28 cellular contexts compared by ENCODE assay signal in the genomic region with DNA sequence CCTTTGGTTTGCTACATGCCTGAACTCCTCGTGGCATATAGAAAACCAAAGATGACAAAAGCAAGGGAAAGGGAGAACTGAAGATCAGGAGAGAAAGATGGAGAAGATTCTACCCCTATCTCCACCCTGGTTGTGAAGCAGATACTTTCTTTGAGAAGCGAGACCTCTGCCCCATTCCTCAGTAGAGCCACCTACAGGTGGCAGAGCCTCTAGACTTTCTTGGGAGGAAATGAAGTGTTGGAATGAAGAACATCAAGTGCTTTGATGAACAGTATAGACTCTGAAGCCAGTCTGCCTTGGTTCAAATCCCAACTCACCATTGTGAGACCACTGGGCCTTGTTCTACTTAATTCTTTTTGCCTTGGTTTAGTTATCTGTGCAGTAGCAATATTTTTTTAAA.
A peak's percentile ranks its signal among the peaks of the same experiment; 100 is the strongest.
DNase-seq lines count a peak whose midpoint lies in the region; ATAC-seq and TF ChIP-seq lines count a peak whose summit lies in the region.
"Had no signal": no experiment of that assay in that cellular context is flagged by ENCODE, and none has a peak within 500 bp of the region (broad histone marks: within the 10 kb centered on the region; RNA-seq: fewer than 3 reads in every experiment).

No MANE protein-coding gene starts in this region.

- H3K4me3 ChIP-seq in fibroblast of villous mesenchyme (ENCODE audit: low read depth, low read length) (no peak overlapping the region), ovary (no peak overlapping the region), BE2C (ENCODE audit: low read depth, low read length) (no peak overlapping the region)
- H3K4me3 ChIP-seq: esophagus muscularis mucosa, lower lobe of right lung, psoas muscle, sigmoid colon, thyroid gland, uterus had no signal

- H3K4me1 Mint-ChIP-seq in activated T-helper 1 cell treated with anti-CD3 and anti-CD28 coated beads, Interleukin-12 subunit alpha, Interleukin-12 subunit beta, Interleukin-2, Interleukin-4 antibody, amounts not matched to agents 30 ng/mL and 10 ng/mL and 1 ng/mL, durations not matched to agents 14 hours and 24 hours and 36 hours (ENCODE audit: low read depth) = no peaks in the 10 kb centered on the region
- H3K4me1 Mint-ChIP-seq: activated naive CD8-positive, alpha-beta T cell treated with anti-CD3 and anti-CD28 coated beads, Interleukin-2, amount 50 U/mL, for 24 hours; natural killer cell had no signal

- H3K36me3 ChIP-seq in ovary (no peaks in the 10 kb centered on the region), BE2C (no peaks in the 10 kb centered on the region)
- H3K36me3 ChIP-seq: esophagus muscularis mucosa, lower lobe of right lung, sigmoid colon, thyroid gland, uterus had no signal

- intact Hi-C loops in ovary (cut with DNase I) = no loop called here
- intact Hi-C loops in activated T-helper 1 cell treated with anti-CD3 and anti-CD28 coated beads, Interleukin-12 subunit alpha, Interleukin-12 subunit beta, Interleukin-2, Interleukin-4 antibody, amounts not matched to agents 30 ng/mL and 10 ng/mL and 1 ng/mL, durations not matched to agents 14 hours and 24 hours and 36 hours (cut with micrococcal nuclease) = no loop called here

- H3K27me3 ChIP-seq in ovary (no peaks in the 10 kb centered on the region), BE2C (no peaks in the 10 kb centered on the region)
- H3K27me3 ChIP-seq: esophagus muscularis mucosa, sigmoid colon, thyroid gland, uterus had no signal

- WGBS in ovary, 3 donors = 92 to 95% (median 94%) methylated on average over 2 of the region's 2 CpGs

- no peaks in the 10 kb centered on the region for H3K36me3 Mint-ChIP-seq in activated T-helper 1 cell treated with anti-CD3 and anti-CD28 coated beads, Interleukin-12 subunit alpha, Interleukin-12 subunit beta, Interleukin-2, Interleukin-4 antibody, amounts not matched to agents 30 ng/mL and 10 ng/mL and 1 ng/mL, durations not matched to agents 14 hours and 24 hours and 36 hours (ENCODE audit: low read depth)
- H3K36me3 Mint-ChIP-seq: natural killer cell had no signal

- H3K27ac ChIP-seq in ovary = no peak overlapping the region
- H3K27ac ChIP-seq: esophagus muscularis mucosa, lower lobe of right lung, psoas muscle, sigmoid colon, thyroid gland, uterus had no signal

- H3K27me3 Mint-ChIP-seq in activated T-helper 1 cell treated with anti-CD3 and anti-CD28 coated beads, Interleukin-12 subunit alpha, Interleukin-12 subunit beta, Interleukin-2, Interleukin-4 antibody, amounts not matched to agents 30 ng/mL and 10 ng/mL and 1 ng/mL, durations not matched to agents 14 hours and 24 hours and 36 hours (ENCODE audit: insufficient read depth) = no peaks in the 10 kb centered on the region
- H3K27me3 Mint-ChIP-seq: activated naive CD8-positive, alpha-beta T cell treated with anti-CD3 and anti-CD28 coated beads, Interleukin-2, amount 50 U/mL, for 24 hours had no signal

- DNase-seq in ELR (ENCODE audit: low read depth) = peak; percentile 6
- DNase-seq in SK-MEL-5 (ENCODE audit: low read depth, low spot score) = peak; percentile 22
- DNase-seq in fibroblast of villous mesenchyme (ENCODE audit: low read depth) = no peak
- DNase-seq in ovary = no peak
- no peak for DNase-seq in activated T-helper 1 cell treated with anti-CD3 and anti-CD28 coated beads, Interleukin-12 subunit alpha, Interleukin-12 subunit beta, Interleukin-2, Interleukin-4 antibody, amounts not matched to agents 30 ng/mL and 10 ng/mL and 1 ng/mL, durations not matched to agents 14 hours and 24 hours and 36 hours (ENCODE audit: low spot score)
- DNase-seq in BE2C = no peak
- DNase-seq: ACHN; activated naive CD8-positive, alpha-beta T cell treated with anti-CD3 and anti-CD28 coated beads, Interleukin-2, amount 50 U/mL, for 24 hours; activated T-cell treated with anti-CD3 and anti-CD28 coated beads, Interleukin-2, amount 50 U/mL, for 4 hours; central memory CD4-positive, alpha-beta T cell; dermis blood vessel endothelial cell; KG1; lower lobe of right lung; natural killer cell; NCI-H1417 treated with DMSO at 0.1 percent for 48 hours; NCI-H2081; NCI-H226; NCI-H69; occipital lobe; psoas muscle; sigmoid colon; stimulated activated CD4-positive, alpha-beta T cell treated with anti-CD3 and anti-CD28 coated beads, Interleukin-4, amount 100 ng/mL, for 1 hour; T1000; thyroid gland; uterus had no signal

- in situ Hi-C loops in SK-MEL-5 (cut with HindIII; ENCODE audit: low pct_unique_long_range_greater_than_20kb, low sequenced_read_pairs) = no loop called here

- TF ChIP-seq POLR2A in ovary (IDR thresholded peaks at IDR 0.05) = no peak

- no peaks in the 10 kb centered on the region for H3K9me3 Mint-ChIP-seq in activated T-helper 1 cell treated with anti-CD3 and anti-CD28 coated beads, Interleukin-12 subunit alpha, Interleukin-12 subunit beta, Interleukin-2, Interleukin-4 antibody, amounts not matched to agents 30 ng/mL and 10 ng/mL and 1 ng/mL, durations not matched to agents 14 hours and 24 hours and 36 hours
- H3K9me3 Mint-ChIP-seq: activated naive CD8-positive, alpha-beta T cell treated with anti-CD3 and anti-CD28 coated beads, Interleukin-2, amount 50 U/mL, for 24 hours had no signal

- H3K4me1 ChIP-seq in ovary (ENCODE audit: insufficient read depth) (no peaks in the 10 kb centered on the region), BE2C (no peaks in the 10 kb centered on the region)
- H3K4me1 ChIP-seq: lower lobe of right lung, psoas muscle, sigmoid colon, thyroid gland, uterus had no signal

- no peak for ATAC-seq in HG02981 (IDR thresholded peaks at IDR 0.05; ENCODE audit: unreplicated experiment)
- ATAC-seq: activated naive CD8-positive, alpha-beta T cell treated with anti-CD3 and anti-CD28 coated beads, Interleukin-2, amount 50 U/mL, for 24 hours; activated T-cell treated with anti-CD3 and anti-CD28 coated beads, Interleukin-2, amount 50 U/mL, for 4 hours; lower lobe of right lung; natural killer cell; psoas muscle had no signal

- peak; percentile 13 for TF ChIP-seq CTCF in fibroblast of villous mesenchyme (IDR thresholded peaks at IDR 0.05; ENCODE audit: insufficient read depth, low read depth, low read length)
- no peak for TF ChIP-seq CTCF in ovary (IDR thresholded peaks at IDR 0.05)
- no peak; the same call in 1 of the 2 replicates for TF ChIP-seq CTCF in BE2C (IDR thresholded peaks at IDR 0.05; ENCODE audit: low read depth, low read length)

- H3K27ac Mint-ChIP-seq in activated T-helper 1 cell treated with anti-CD3 and anti-CD28 coated beads, Interleukin-12 subunit alpha, Interleukin-12 subunit beta, Interleukin-2, Interleukin-4 antibody, amounts not matched to agents 30 ng/mL and 10 ng/mL and 1 ng/mL, durations not matched to agents 14 hours and 24 hours and 36 hours = no peak overlapping the region
- H3K27ac Mint-ChIP-seq: activated naive CD8-positive, alpha-beta T cell treated with anti-CD3 and anti-CD28 coated beads, Interleukin-2, amount 50 U/mL, for 24 hours; natural killer cell had no signal

- TF ChIP-seq RAD21 in Ishikawa (IDR thresholded peaks at IDR 0.05; ENCODE audit: low read depth) = peak; percentile 23; the same call in 1 of the 2 replicates

- H3K4me3 Mint-ChIP-seq in activated T-helper 1 cell treated with anti-CD3 and anti-CD28 coated beads, Interleukin-12 subunit alpha, Interleukin-12 subunit beta, Interleukin-2, Interleukin-4 antibody, amounts not matched to agents 30 ng/mL and 10 ng/mL and 1 ng/mL, durations not matched to agents 14 hours and 24 hours and 36 hours = no peak overlapping the region
- H3K4me3 Mint-ChIP-seq: activated naive CD8-positive, alpha-beta T cell treated with anti-CD3 and anti-CD28 coated beads, Interleukin-2, amount 50 U/mL, for 24 hours; activated T-cell treated with anti-CD3 and anti-CD28 coated beads, Interleukin-2, amount 50 U/mL, for 4 hours; natural killer cell had no signal

- H3K9me3 ChIP-seq in ovary (no peaks in the 10 kb centered on the region), BE2C (no peaks in the 10 kb centered on the region)
- H3K9me3 ChIP-seq: esophagus muscularis mucosa, lower lobe of right lung, psoas muscle, sigmoid colon, thyroid gland, uterus had no signal

- TF ChIP-seq EP300 in Ishikawa (IDR thresholded peaks at IDR 0.05; ENCODE audit: borderline replicate concordance) = no peak
- no peak for TF ChIP-seq EP300 in ovary (IDR thresholded peaks at IDR 0.05)

TF ChIP-seq in Ishikawa, 13 proteins besides CTCF, POLR2A, EP300 and RAD21 (continues in another document):
- TF ChIP-seq, protein P1, sequence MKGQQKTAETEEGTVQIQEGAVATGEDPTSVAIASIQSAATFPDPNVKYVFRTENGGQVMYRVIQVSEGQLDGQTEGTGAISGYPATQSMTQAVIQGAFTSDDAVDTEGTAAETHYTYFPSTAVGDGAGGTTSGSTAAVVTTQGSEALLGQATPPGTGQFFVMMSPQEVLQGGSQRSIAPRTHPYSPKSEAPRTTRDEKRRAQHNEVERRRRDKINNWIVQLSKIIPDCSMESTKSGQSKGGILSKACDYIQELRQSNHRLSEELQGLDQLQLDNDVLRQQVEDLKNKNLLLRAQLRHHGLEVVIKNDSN (IDR thresholded peaks at IDR 0.05) = no peak
- TF ChIP-seq TCF12 (IDR thresholded peaks at IDR 0.05; ENCODE audit: low read depth) (no peak), NFIC (IDR thresholded peaks at IDR 0.05) (no peak), ZBTB7A (IDR thresholded peaks at IDR 0.05; ENCODE audit: low read depth) (no peak), TAF1 (IDR thresholded peaks at IDR 0.05; ENCODE audit: low read depth) (no peak)
- TF ChIP-seq, protein P2, sequence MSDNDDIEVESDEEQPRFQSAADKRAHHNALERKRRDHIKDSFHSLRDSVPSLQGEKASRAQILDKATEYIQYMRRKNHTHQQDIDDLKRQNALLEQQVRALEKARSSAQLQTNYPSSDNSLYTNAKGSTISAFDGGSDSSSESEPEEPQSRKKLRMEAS (IDR thresholded peaks at IDR 0.05) = no peak

Comparison
In these comparisons a context has a peak if more than half of its experiments do, and no peak if none do; other contexts are left out.
1. DNase-seq: peak in ELR (single experiment) and SK-MEL-5 (single experiment); none in fibroblast of villous mesenchyme (single experiment), ovary (0 of 5), activated T-helper 1 cell treated with anti-CD3 and anti-CD28 coated beads, Interleukin-12 subunit alpha, Interleukin-12 subunit beta, Interleukin-2, Interleukin-4 antibody, amounts not matched to agents 30 ng/mL and 10 ng/mL and 1 ng/mL, durations not matched to agents 14 hours and 24 hours and 36 hours (single experiment) and BE2C (single experiment).